ENCODE assay signal across 7 cellular contexts in genomic region chr4:104451573-104451972, GRCh38. TPM values are rescaled to one million over a fixed set of nuclear protein-coding genes. Genes with fewer than 3 reads are reported as not detected.
DNase-seq lines count a peak whose midpoint lies in the region; ATAC-seq, FAIRE-seq and TF ChIP-seq lines count a peak whose summit lies in the region.

No MANE protein-coding gene starts in this region.

- peak; percentile 41 for TF ChIP-seq CTCF in bronchial epithelial cell (IDR thresholded peaks at IDR 0.05; ENCODE audit: insufficient read depth, low read length, severe bottlenecking)

- no peak for FAIRE-seq in bronchial epithelial cell (lab: Jason Lieb, UNC)

- ATAC-seq in GM19395 (IDR thresholded peaks at IDR 0.05; ENCODE audit: unreplicated experiment) (peak; percentile 75), HG03469 (IDR thresholded peaks at IDR 0.05; ENCODE audit: unreplicated experiment) (peak; percentile 60), HG03045 (IDR thresholded peaks at IDR 0.05; ENCODE audit: unreplicated experiment) (no peak)

- peak; percentile 26 for DNase-seq in bronchial epithelial cell (ENCODE audit: low read depth)
- peak; percentile 6 for DNase-seq in retina
- DNase-seq in activated effector memory CD4-positive, alpha-beta T cell treated with Interleukin-2 at 50 U/mL for 16 hours: no peak
- DNase-seq in AG20443 (ENCODE audit: low spot score): no peak

- no peak overlapping the region for H3K4me3 ChIP-seq in bronchial epithelial cell (ENCODE audit: low read depth, low read length)

- no peaks in the 10 kb centered on the region for H3K36me3 ChIP-seq in bronchial epithelial cell (ENCODE audit: control insufficient read depth, insufficient read depth, low read length)

- H3K27me3 ChIP-seq in bronchial epithelial cell (ENCODE audit: control insufficient read depth, insufficient read depth, low read length): no peaks in the 10 kb centered on the region

RNA-seq across cellular contexts. Expression of gene CXXC4, which starts 43.1 kb away (rescaled TPM):
- total RNA-seq in bronchial epithelial cell: under 0.01 TPM in 1 of 2 replicates, not detected in the other

Comparison
In these comparisons a context has a peak if more than half of its experiments do, and no peak if none do; other contexts are left out.
1. DNase-seq: peak in bronchial epithelial cell (single experiment) and retina (single experiment); none in activated effector memory CD4-positive, alpha-beta T cell treated with Interleukin-2 at 50 U/mL for 16 hours (single experiment) and AG20443 (single experiment).